In the genomic region with DNA sequence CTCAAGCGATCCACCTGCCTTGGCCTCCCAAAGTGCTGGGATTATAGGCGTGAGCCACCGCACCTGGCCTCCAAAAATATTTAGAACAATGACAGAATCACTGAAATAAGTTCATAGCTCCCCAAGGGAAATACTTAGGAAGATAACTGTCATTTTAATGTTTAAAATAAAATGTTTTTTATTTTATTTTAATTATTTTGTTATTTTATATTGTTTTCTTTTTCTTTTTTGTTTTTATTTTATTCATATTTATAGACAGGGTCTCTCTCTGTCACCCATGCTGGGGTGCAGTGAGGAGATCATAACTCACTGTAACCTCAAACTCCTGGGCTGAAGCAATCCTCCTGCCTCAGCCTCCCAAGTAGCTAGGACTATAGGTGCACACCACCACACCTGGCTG, we compare ENCODE assay signal across 3 cellular contexts.
DNase-seq lines count a peak whose midpoint lies in the region; ATAC-seq, FAIRE-seq and TF ChIP-seq lines count a peak whose summit lies in the region.
"Not testable (repeated sequence)": the region's sequence is repeated elsewhere in the genome, so short reads cannot be mapped to it uniquely, and the experiment has no call there.

No MANE protein-coding gene starts in this region.

- ATAC-seq in WTC11; stimulated activated naive B cell treated with anti-CD40 and anti-IgM and Interleukin-4, amounts not matched to agents 10 μg/mL and 1 μg/mL and 100 μg/mL, for 72 hours (replicated peaks): not testable (repeated sequence)

- CTCF ChIA-PET in WTC11 (lab: Charles Lee) = interaction anchor here (0.8 to 1.8 kb wide), 2 partner anchors 14 to 21 kb away, joined by 5 to 17 read pairs; no protein-coding TSS in a partner anchor

- not testable (repeated sequence) for H3K27ac Mint-ChIP-seq in WTC11
- H3K27ac Mint-ChIP-seq in stimulated activated naive B cell treated with anti-CD40 and anti-IgM and Interleukin-4, amounts not matched to agents 10 μg/mL and 1 μg/mL and 100 μg/mL, for 72 hours = peak overlapping the region; percentile 37

- H3K4me3 Mint-ChIP-seq in WTC11; stimulated activated naive B cell treated with anti-CD40 and anti-IgM and Interleukin-4, amounts not matched to agents 10 μg/mL and 1 μg/mL and 100 μg/mL, for 72 hours: not testable (repeated sequence)

- POLR2A ChIA-PET in WTC11 (lab: Charles Lee) = interaction anchor here (1.3 kb wide), 1 partner anchor 80 kb away, joined by 3 read pairs; a partner anchor contains a TSS

- not testable (repeated sequence) for TF ChIP-seq CTCF in WTC11 (IDR thresholded peaks at IDR 0.05)

- not testable (repeated sequence) for H3K9me3 Mint-ChIP-seq in WTC11; stimulated activated naive B cell treated with anti-CD40 and anti-IgM and Interleukin-4, amounts not matched to agents 10 μg/mL and 1 μg/mL and 100 μg/mL, for 72 hours

- DNase-seq in WTC11 (ENCODE audit: low spot score); stimulated activated naive B cell treated with anti-CD40 and anti-IgM and Interleukin-4, amounts not matched to agents 10 μg/mL and 1 μg/mL and 100 μg/mL, for 72 hours: not testable (repeated sequence)

- peak; percentile 41 for FAIRE-seq in endometrium (lab: Jason Lieb, UNC)

- H3K27me3 Mint-ChIP-seq in WTC11 (ENCODE audit: low read depth); stimulated activated naive B cell treated with anti-CD40 and anti-IgM and Interleukin-4, amounts not matched to agents 10 μg/mL and 1 μg/mL and 100 μg/mL, for 72 hours: not testable (repeated sequence)

- H3K4me1 Mint-ChIP-seq in WTC11; stimulated activated naive B cell treated with anti-CD40 and anti-IgM and Interleukin-4, amounts not matched to agents 10 μg/mL and 1 μg/mL and 100 μg/mL, for 72 hours: not testable (repeated sequence)

- peaks cover 17% of the 10 kb centered on the region for H3K36me3 Mint-ChIP-seq in WTC11
- H3K36me3 Mint-ChIP-seq in stimulated activated naive B cell treated with anti-CD40 and anti-IgM and Interleukin-4, amounts not matched to agents 10 μg/mL and 1 μg/mL and 100 μg/mL, for 72 hours = peaks cover 24 to 43% of the 10 kb centered on the region in 2 donors

TF ChIP-seq in WTC11, 78 proteins besides CTCF, POLR2A, EP300 and RAD21:
- peak; percentile 93 for TF ChIP-seq HMGA2 (CRISPR knock-in tag; IDR thresholded peaks at IDR 0.05)
TF ChIP-seq in WTC11: peak in this region for 1; not testable (repeated sequence) for 77.
